In the genomic region with DNA sequence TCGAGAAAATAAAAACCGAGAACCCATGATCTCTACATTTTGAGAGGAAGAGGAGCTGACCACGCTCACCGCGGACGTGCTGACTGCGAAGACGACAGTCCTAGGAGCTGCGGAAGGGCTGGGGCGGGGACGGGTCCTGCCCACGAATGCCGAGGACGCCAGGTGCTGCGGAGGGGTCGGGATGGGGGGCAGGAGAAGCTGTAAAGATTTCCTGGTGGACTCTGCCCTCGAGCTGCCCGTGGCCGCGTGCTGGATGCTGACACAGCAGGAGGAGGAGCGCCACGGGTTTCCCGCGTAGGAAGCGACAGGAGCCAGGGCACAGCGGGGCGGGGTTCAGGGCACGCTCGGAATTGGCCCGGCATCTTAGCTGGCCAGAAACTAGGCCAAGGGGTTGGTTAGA, we compare ENCODE assay signal across 9 cellular contexts. TPM values are rescaled to one million over a fixed set of nuclear protein-coding genes. Genes with fewer than 3 reads are reported as not detected.
A peak's percentile ranks its signal among the peaks of the same experiment; 100 is the strongest.
DNase-seq lines count a peak whose midpoint lies in the region; ATAC-seq, FAIRE-seq and TF ChIP-seq lines count a peak whose summit lies in the region.
"Had no signal": no experiment of that assay in that cellular context is flagged by ENCODE, and none has a peak within 500 bp of the region (broad histone marks: within the 10 kb centered on the region; RNA-seq: fewer than 3 reads in every experiment).

No MANE protein-coding gene starts in this region.

- no peaks in the 10 kb centered on the region for H3K4me1 ChIP-seq in adipocyte (ENCODE audit: control insufficient read depth, insufficient read depth, low read length)
- H3K4me1 ChIP-seq in kidney (ENCODE audit: control insufficient read depth in 1 of 2, insufficient read depth in 1 of 2, low read depth in 1 of 2, low read length in 2 of 2): peaks cover 0 to 3% of the 10 kb centered on the region in 2 donors
- H3K4me1 ChIP-seq in subcutaneous abdominal adipose tissue (ENCODE audit: control insufficient read depth in 5 of 5, insufficient read depth in 5 of 5, low read length in 5 of 5): peaks cover 0 to 11% (median 6%) of the 10 kb centered on the region in 5 donors

- no peaks in the 10 kb centered on the region for H3K27me3 ChIP-seq in adipocyte (replicated peaks; ENCODE audit: control insufficient read depth, insufficient read depth, low read length)
- no peaks in the 10 kb centered on the region for H3K27me3 ChIP-seq in subcutaneous abdominal adipose tissue (ENCODE audit: control insufficient read depth in 5 of 5, insufficient read depth in 4 of 5, low read length in 5 of 5)

- H3K9ac ChIP-seq in adipocyte (ENCODE audit: low read length) (peak overlapping the region; percentile 83), kidney (ENCODE audit: low read length in 2 of 2) (no peak overlapping the region), subcutaneous abdominal adipose tissue (ENCODE audit: low read length in 5 of 5) (peak overlapping the region in 2 of 5 donors; percentile 84 to 85)

- no peak for FAIRE-seq in kidney (lab: Jason Lieb, UNC)

- H3K4me3 ChIP-seq in adipocyte (ENCODE audit: low read length) (peak overlapping the region; percentile 84), kidney (ENCODE audit: low read length in 2 of 2) (peak overlapping the region; percentile 44 to 67), subcutaneous abdominal adipose tissue (ENCODE audit: low read depth in 1 of 5, low read length in 5 of 5) (peak overlapping the region; percentile 35 to 78 (median 75))

- H3K9me3 ChIP-seq in adipocyte (ENCODE audit: control insufficient read depth, low read length) (peaks cover 5% of the 10 kb centered on the region), kidney (ENCODE audit: control insufficient read depth in 1 of 2, low read length in 2 of 2) (peaks cover 0 to 5% of the 10 kb centered on the region in 2 donors), subcutaneous abdominal adipose tissue (ENCODE audit: control insufficient read depth in 5 of 5, low read length in 5 of 5) (peaks cover 0 to 4% (median 0%) of the 10 kb centered on the region in 5 donors)

- H3K27ac ChIP-seq in kidney (ENCODE audit: low read depth in 2 of 2, low read length in 2 of 2) (no peak overlapping the region), subcutaneous abdominal adipose tissue (ENCODE audit: low read depth, low read length) (no peak overlapping the region)
- H3K27ac ChIP-seq: 22Rv1 had no signal

- intact Hi-C loops in kidney (cut with DNase I): no loop called here

- TF ChIP-seq CTCF in kidney (IDR thresholded peaks at IDR 0.05; ENCODE audit: borderline replicate concordance, extremely low read depth, insufficient read depth): no peak

- peaks cover 13% of the 10 kb centered on the region for H3K36me3 ChIP-seq in adipocyte (ENCODE audit: control insufficient read depth, insufficient read depth, low read length, severe bottlenecking)
- H3K36me3 ChIP-seq in kidney (ENCODE audit: control insufficient read depth in 1 of 2, insufficient read depth in 2 of 2, low read length in 2 of 2): no peaks in the 10 kb centered on the region
- peaks cover 0 to 14% (median 12%) of the 10 kb centered on the region in 5 donors for H3K36me3 ChIP-seq in subcutaneous abdominal adipose tissue (ENCODE audit: control insufficient read depth in 5 of 5, insufficient read depth in 5 of 5, low read length in 5 of 5)

- ATAC-seq in HG03439 (IDR thresholded peaks at IDR 0.05; ENCODE audit: unreplicated experiment): no peak

- DNase-seq in DMS153 (lab: John Stamatoyannopoulos, UW) (peak; percentile 5), DMS153 treated with DMSO at 0.1 percent for 48 hours (lab: John Stamatoyannopoulos, UW; ENCODE audit: unreplicated experiment) (no peak), adipocyte (ENCODE audit: low read depth) (no peak), kidney (peak; percentile 77), COLO829 (ENCODE audit: low spot score) (no peak), NCI-H524 treated with DMSO at 0.1 percent for 48 hours (lab: John Stamatoyannopoulos, UW) (no peak)

RNA-seq across cellular contexts. Expression of a gene that starts 22.2 kb away (rescaled TPM):
- total RNA-seq in kidney: 20.7 TPM
- 10.0 TPM for polyA plus RNA-seq in kidney (ENCODE audit: insufficient read depth, low read depth, low replicate concordance)

RNA-seq across cellular contexts. Expression of a gene that starts 27.0 kb away (rescaled TPM):
- 28.6 TPM for total RNA-seq in kidney
- 15.5 TPM for polyA plus RNA-seq in kidney (ENCODE audit: insufficient read depth, low read depth, low replicate concordance)

Comparison
In these comparisons a context has a peak if more than half of its experiments do, and no peak if none do; other contexts are left out.
1. DNase-seq: peak in DMS153 (single experiment) and kidney (single experiment); none in DMS153 treated with DMSO at 0.1 percent for 48 hours (single experiment), adipocyte (single experiment), COLO829 (single experiment) and NCI-H524 treated with DMSO at 0.1 percent for 48 hours (single experiment).
2. Peak in every context shown above with its lines, with median percentiles within 50 percentile points of each other: H3K4me3 ChIP-seq.